In the genomic region with DNA sequence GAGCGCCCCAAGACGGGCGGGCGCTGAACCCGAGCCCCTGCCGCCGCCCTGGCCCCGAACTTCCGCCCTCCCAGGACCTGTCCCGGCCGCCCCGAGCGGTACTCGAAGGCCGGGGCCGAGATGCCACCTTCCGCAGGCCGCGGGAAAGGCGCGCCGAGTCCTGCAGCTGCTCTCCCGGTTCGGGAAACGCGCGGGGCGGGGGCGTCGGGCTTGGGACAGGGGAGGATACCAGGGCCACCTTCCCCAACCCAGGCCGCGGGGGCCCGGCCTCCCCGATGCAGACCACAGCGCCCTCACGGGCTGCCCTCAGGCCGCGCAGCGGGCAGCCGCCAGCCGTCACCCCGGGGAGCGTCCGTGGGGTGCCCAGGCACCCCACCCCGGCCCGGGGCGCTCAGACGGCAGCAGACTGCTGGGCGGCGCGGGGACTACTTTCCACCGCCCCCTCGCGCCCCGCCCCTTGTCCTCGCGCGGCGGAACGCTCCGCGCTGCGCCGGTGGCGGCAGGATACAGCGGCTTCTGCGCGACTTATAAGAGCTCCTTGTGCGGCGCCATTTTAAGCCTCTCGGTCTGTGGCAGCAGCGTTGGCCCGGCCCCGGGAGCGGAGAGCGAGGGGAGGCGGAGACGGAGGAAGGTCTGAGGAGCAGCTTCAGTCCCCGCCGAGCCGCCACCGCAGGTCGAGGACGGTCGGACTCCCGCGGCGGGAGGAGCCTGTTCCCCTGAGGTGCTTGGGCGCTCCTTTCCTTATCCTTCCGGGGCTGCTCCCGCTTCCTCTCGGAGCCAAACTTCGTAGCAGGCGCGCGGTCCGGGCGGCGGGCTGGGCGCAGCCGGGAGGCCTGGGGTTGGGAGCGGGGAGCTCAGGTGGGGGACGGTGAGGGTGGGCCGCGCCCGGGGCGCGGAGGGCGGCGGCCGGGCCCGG, we compare ENCODE assay signal across 1 cellular context.
TF ChIP-seq lines count a peak whose summit lies in the region.

A gene (plus strand): TSS at position 556 of the 916 bp plus-strand sequence. CDS start 24,564 bp downstream, outside the sequence.

TF ChIP-seq in HepG2, 621 proteins besides CTCF, POLR2A, EP300 and RAD21 (continued from another document and continues in another):
- TF ChIP-seq, protein P1, sequence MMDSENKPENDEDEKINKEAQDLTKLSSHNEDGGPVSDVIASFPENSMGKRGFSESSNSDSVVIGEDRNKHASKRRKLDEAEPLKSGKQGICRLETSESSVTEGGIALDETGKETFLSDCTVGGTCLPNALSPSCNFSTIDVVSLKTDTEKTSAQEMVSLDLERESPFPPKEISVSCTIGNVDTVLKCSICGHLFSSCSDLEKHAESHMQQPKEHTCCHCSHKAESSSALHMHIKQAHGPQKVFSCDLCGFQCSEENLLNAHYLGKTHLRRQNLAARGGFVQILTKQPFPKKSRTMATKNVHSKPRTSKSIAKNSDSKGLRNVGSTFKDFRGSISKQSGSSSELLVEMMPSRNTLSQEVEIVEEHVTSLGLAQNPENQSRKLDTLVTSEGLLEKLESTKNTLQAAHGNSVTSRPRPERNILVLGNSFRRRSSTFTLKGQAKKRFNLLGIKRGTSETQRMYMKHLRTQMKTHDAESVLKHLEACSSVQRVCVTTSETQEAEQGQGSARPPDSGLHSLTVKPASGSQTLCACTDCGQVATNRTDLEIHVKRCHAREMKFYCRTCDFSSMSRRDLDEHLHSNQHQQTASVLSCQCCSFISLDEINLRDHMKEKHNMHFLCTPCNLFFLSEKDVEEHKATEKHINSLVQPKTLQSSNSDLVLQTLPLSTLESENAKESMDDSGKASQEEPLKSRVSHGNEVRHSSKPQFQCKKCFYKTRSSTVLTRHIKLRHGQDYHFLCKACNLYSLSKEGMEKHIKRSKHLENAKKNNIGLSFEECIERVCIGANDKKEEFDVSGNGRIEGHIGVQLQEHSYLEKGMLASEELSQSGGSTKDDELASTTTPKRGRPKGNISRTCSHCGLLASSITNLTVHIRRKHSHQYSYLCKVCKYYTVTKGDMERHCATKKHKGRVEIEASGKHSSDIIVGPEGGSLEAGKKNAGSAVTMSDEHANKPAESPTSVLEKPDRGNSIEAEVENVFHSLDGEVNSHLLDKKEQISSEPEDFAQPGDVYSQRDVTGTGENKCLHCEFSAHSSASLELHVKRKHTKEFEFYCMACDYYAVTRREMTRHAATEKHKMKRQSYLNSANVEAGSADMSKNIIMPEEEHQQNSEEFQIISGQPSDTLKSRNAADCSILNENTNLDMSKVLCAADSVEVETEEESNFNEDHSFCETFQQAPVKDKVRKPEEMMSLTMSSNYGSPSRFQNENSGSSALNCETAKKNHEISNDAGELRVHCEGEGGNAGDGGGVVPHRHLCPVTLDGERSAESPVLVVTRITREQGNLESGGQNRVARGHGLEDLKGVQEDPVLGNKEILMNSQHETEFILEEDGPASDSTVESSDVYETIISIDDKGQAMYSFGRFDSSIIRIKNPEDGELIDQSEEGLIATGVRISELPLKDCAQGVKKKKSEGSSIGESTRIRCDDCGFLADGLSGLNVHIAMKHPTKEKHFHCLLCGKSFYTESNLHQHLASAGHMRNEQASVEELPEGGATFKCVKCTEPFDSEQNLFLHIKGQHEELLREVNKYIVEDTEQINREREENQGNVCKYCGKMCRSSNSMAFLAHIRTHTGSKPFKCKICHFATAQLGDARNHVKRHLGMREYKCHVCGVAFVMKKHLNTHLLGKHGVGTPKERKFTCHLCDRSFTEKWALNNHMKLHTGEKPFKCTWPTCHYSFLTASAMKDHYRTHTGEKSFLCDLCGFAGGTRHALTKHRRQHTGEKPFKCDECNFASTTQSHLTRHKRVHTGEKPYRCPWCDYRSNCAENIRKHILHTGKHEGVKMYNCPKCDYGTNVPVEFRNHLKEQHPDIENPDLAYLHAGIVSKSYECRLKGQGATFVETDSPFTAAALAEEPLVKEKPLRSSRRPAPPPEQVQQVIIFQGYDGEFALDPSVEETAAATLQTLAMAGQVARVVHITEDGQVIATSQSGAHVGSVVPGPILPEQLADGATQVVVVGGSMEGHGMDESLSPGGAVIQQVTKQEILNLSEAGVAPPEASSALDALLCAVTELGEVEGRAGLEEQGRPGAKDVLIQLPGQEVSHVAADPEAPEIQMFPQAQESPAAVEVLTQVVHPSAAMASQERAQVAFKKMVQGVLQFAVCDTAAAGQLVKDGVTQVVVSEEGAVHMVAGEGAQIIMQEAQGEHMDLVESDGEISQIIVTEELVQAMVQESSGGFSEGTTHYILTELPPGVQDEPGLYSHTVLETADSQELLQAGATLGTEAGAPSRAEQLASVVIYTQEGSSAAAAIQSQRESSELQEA (CRISPR knock-in tag; IDR thresholded peaks at IDR 0.05; ENCODE audit: not compliant biosample characterization): peak; percentile 87
- TF ChIP-seq, protein P2, sequence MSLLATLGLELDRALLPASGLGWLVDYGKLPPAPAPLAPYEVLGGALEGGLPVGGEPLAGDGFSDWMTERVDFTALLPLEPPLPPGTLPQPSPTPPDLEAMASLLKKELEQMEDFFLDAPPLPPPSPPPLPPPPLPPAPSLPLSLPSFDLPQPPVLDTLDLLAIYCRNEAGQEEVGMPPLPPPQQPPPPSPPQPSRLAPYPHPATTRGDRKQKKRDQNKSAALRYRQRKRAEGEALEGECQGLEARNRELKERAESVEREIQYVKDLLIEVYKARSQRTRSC (CRISPR knock-in tag; IDR thresholded peaks at IDR 0.05; ENCODE audit: low read depth): no peak
- TF ChIP-seq ZNF782 (CRISPR knock-in tag; IDR thresholded peaks at IDR 0.05; ENCODE audit: borderline replicate concordance): peak; percentile 76; the same call in 1 of the 2 replicates
- TF ChIP-seq ZNF616 (CRISPR knock-in tag; IDR thresholded peaks at IDR 0.05; ENCODE audit: low read depth): peak; percentile 86; the same call in 1 of the 2 replicates
- TF ChIP-seq, protein P3, sequence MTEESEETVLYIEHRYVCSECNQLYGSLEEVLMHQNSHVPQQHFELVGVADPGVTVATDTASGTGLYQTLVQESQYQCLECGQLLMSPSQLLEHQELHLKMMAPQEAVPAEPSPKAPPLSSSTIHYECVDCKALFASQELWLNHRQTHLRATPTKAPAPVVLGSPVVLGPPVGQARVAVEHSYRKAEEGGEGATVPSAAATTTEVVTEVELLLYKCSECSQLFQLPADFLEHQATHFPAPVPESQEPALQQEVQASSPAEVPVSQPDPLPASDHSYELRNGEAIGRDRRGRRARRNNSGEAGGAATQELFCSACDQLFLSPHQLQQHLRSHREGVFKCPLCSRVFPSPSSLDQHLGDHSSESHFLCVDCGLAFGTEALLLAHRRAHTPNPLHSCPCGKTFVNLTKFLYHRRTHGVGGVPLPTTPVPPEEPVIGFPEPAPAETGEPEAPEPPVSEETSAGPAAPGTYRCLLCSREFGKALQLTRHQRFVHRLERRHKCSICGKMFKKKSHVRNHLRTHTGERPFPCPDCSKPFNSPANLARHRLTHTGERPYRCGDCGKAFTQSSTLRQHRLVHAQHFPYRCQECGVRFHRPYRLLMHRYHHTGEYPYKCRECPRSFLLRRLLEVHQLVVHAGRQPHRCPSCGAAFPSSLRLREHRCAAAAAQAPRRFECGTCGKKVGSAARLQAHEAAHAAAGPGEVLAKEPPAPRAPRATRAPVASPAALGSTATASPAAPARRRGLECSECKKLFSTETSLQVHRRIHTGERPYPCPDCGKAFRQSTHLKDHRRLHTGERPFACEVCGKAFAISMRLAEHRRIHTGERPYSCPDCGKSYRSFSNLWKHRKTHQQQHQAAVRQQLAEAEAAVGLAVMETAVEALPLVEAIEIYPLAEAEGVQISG (CRISPR knock-in tag; IDR thresholded peaks at IDR 0.05): peak; percentile 94
- TF ChIP-seq DMAP1 (CRISPR knock-in tag; IDR thresholded peaks at IDR 0.05): peak; percentile 98
- TF ChIP-seq, protein P4, sequence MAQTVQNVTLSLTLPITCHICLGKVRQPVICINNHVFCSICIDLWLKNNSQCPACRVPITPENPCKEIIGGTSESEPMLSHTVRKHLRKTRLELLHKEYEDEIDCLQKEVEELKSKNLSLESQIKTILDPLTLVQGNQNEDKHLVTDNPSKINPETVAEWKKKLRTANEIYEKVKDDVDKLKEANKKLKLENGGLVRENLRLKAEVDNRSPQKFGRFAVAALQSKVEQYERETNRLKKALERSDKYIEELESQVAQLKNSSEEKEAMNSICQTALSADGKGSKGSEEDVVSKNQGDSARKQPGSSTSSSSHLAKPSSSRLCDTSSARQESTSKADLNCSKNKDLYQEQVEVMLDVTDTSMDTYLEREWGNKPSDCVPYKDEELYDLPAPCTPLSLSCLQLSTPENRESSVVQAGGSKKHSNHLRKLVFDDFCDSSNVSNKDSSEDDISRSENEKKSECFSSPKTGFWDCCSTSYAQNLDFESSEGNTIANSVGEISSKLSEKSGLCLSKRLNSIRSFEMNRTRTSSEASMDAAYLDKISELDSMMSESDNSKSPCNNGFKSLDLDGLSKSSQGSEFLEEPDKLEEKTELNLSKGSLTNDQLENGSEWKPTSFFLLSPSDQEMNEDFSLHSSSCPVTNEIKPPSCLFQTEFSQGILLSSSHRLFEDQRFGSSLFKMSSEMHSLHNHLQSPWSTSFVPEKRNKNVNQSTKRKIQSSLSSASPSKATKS (CRISPR knock-in tag; IDR thresholded peaks at IDR 0.05): no peak
- TF ChIP-seq ZNF530 (CRISPR knock-in tag; IDR thresholded peaks at IDR 0.05; ENCODE audit: low read depth): no peak
- peak; percentile 61 for TF ChIP-seq ZNF546 (CRISPR knock-in tag; conservative IDR thresholded peaks at IDR 0.05)
- TF ChIP-seq NCOA5 (CRISPR knock-in tag; IDR thresholded peaks at IDR 0.05): no peak
- peak; percentile 68; the same call in 1 of the 2 replicates for TF ChIP-seq KDM5B (CRISPR knock-in tag; IDR thresholded peaks at IDR 0.05; ENCODE audit: borderline replicate concordance)
- TF ChIP-seq RCOR2 (CRISPR knock-in tag; IDR thresholded peaks at IDR 0.05): peak; percentile 62; the same call in 1 of the 2 replicates
- peak; percentile 91 for TF ChIP-seq CHD2 (IDR thresholded peaks at IDR 0.05; ENCODE audit: low read depth, low read length)
- TF ChIP-seq, protein P5, sequence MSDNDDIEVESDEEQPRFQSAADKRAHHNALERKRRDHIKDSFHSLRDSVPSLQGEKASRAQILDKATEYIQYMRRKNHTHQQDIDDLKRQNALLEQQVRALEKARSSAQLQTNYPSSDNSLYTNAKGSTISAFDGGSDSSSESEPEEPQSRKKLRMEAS (IDR thresholded peaks at IDR 0.05): peak; percentile 91
- TF ChIP-seq NR3C1 (CRISPR knock-in tag; IDR thresholded peaks at IDR 0.05): no peak
- TF ChIP-seq ARHGAP35 (CRISPR knock-in tag; IDR thresholded peaks at IDR 0.05; ENCODE audit: borderline replicate concordance): peak; percentile 69
- TF ChIP-seq IKZF1 (IDR thresholded peaks at IDR 0.05): no peak
- TF ChIP-seq KDM6A (CRISPR knock-in tag; IDR thresholded peaks at IDR 0.05; ENCODE audit: low read depth): no peak
- no peak for TF ChIP-seq ATF7 (IDR thresholded peaks at IDR 0.05)
- TF ChIP-seq ATF7 (CRISPR knock-in tag; IDR thresholded peaks at IDR 0.05): 0 out of 2 replicates have a peak, but pooled peaks have one; percentile 63
- TF ChIP-seq ZNF652 (CRISPR knock-in tag; IDR thresholded peaks at IDR 0.05; ENCODE audit: borderline replicate concordance, low read depth): no peak
- no peak for TF ChIP-seq ZNF101 (CRISPR knock-in tag; IDR thresholded peaks at IDR 0.05; ENCODE audit: borderline replicate concordance, low read depth)
- peak; percentile 93 for TF ChIP-seq KLF9 (CRISPR knock-in tag; IDR thresholded peaks at IDR 0.05; ENCODE audit: low read depth)
- TF ChIP-seq ZNF333 (CRISPR knock-in tag; IDR thresholded peaks at IDR 0.05; ENCODE audit: borderline replicate concordance): no peak
- peak; percentile 88 for TF ChIP-seq ZNF589 (CRISPR knock-in tag; conservative IDR thresholded peaks at IDR 0.05)
- peak; percentile 45; the same call in 1 of the 2 replicates for TF ChIP-seq ZBTB21 (CRISPR knock-in tag; IDR thresholded peaks at IDR 0.05)
- peak; percentile 86 for TF ChIP-seq ZKSCAN8 (CRISPR knock-in tag; IDR thresholded peaks at IDR 0.05; ENCODE audit: borderline replicate concordance)
- peak; percentile 74; the same call in 1 of the 2 replicates for TF ChIP-seq PHF21A (CRISPR knock-in tag; IDR thresholded peaks at IDR 0.05)
- TF ChIP-seq BRD4 (CRISPR knock-in tag; IDR thresholded peaks at IDR 0.05): peak; percentile 97
- peak; percentile 75; the same call in 1 of the 2 replicates for TF ChIP-seq ZNF816 (CRISPR knock-in tag; IDR thresholded peaks at IDR 0.05; ENCODE audit: borderline replicate concordance)
- peak; percentile 64; the same call in 1 of the 2 replicates for TF ChIP-seq IRX3 (CRISPR knock-in tag; IDR thresholded peaks at IDR 0.05; ENCODE audit: borderline replicate concordance, low read depth)
- no peak for TF ChIP-seq ZNF326 (CRISPR knock-in tag; IDR thresholded peaks at IDR 0.05; ENCODE audit: borderline replicate concordance)
- peak; percentile 85; the same call in 1 of the 2 replicates for TF ChIP-seq ZBTB20 (CRISPR knock-in tag; IDR thresholded peaks at IDR 0.05; ENCODE audit: borderline replicate concordance, low read depth)
- TF ChIP-seq ZNF33A (CRISPR knock-in tag; IDR thresholded peaks at IDR 0.05; ENCODE audit: borderline replicate concordance): peak; percentile 86; the same call in 1 of the 2 replicates
- TF ChIP-seq, protein P6, sequence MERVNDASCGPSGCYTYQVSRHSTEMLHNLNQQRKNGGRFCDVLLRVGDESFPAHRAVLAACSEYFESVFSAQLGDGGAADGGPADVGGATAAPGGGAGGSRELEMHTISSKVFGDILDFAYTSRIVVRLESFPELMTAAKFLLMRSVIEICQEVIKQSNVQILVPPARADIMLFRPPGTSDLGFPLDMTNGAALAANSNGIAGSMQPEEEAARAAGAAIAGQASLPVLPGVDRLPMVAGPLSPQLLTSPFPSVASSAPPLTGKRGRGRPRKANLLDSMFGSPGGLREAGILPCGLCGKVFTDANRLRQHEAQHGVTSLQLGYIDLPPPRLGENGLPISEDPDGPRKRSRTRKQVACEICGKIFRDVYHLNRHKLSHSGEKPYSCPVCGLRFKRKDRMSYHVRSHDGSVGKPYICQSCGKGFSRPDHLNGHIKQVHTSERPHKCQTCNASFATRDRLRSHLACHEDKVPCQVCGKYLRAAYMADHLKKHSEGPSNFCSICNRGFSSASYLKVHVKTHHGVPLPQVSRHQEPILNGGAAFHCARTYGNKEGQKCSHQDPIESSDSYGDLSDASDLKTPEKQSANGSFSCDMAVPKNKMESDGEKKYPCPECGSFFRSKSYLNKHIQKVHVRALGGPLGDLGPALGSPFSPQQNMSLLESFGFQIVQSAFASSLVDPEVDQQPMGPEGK (CRISPR knock-in tag; IDR thresholded peaks at IDR 0.05): peak; percentile 97
- TF ChIP-seq, protein P7, sequence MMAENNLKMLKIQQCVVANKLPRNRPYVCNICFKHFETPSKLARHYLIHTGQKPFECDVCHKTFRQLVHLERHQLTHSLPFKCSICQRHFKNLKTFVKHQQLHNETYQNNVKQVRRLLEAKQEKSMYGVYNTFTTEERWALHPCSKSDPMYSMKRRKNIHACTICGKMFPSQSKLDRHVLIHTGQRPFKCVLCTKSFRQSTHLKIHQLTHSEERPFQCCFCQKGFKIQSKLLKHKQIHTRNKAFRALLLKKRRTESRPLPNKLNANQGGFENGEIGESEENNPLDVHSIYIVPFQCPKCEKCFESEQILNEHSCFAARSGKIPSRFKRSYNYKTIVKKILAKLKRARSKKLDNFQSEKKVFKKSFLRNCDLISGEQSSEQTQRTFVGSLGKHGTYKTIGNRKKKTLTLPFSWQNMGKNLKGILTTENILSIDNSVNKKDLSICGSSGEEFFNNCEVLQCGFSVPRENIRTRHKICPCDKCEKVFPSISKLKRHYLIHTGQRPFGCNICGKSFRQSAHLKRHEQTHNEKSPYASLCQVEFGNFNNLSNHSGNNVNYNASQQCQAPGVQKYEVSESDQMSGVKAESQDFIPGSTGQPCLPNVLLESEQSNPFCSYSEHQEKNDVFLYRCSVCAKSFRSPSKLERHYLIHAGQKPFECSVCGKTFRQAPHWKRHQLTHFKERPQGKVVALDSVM (CRISPR knock-in tag; IDR thresholded peaks at IDR 0.05): peak; percentile 55; the same call in 1 of the 2 replicates
- TF ChIP-seq MEIS1 (CRISPR knock-in tag; IDR thresholded peaks at IDR 0.05; ENCODE audit: borderline replicate concordance): peak; percentile 54
